22 cellular contexts compared by ENCODE assay signal in the genomic region with DNA sequence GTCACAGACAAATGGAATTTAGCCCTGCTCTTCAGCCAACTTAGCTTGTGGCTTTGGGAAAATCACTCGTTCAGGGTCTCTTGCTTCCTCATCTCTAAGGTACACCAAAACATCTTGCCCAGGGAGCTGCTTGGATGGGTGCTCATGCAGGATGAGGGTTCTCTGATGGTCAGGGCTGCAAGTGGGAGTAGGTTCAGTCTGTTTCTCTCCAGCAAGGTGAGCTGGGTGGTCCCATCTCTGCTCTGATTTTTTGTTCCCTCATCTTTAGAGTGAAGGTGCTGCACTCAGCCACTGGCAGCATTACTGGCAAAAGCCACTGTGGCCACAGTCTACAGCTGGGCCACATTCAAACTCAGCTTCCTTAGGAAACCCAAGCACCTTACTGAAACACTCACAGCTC.
A peak's percentile ranks its signal among the peaks of the same experiment; 100 is the strongest.
DNase-seq lines count a peak whose midpoint lies in the region; ATAC-seq, FAIRE-seq and TF ChIP-seq lines count a peak whose summit lies in the region.
"Had no signal": no experiment of that assay in that cellular context is flagged by ENCODE, and none has a peak within 500 bp of the region (broad histone marks: within the 10 kb centered on the region; RNA-seq: fewer than 3 reads in every experiment).

No MANE protein-coding gene starts in this region.

- no peak overlapping the region for H3K27ac ChIP-seq in BLaER1 treated with 17β-estradiol and CSF1 and Interleukin-3, amounts not matched to agents 10 nM and 100 nM
- H3K27ac ChIP-seq in endodermal cell (ENCODE audit: low read depth, low read length), result no peak overlapping the region

- WGBS in endodermal cell (ENCODE audit: insufficient coverage in 1 of 2, insufficient read length in 1 of 2), 2 experiments, result 82% methylated on average over 1 of the region's 1 CpG; no CpG with 5 or more reads in 1 of the 2 experiments

- H3K27me3 ChIP-seq in BLaER1 treated with 17β-estradiol and CSF1 and Interleukin-3, amounts not matched to agents 10 nM and 100 nM, result no peaks in the 10 kb centered on the region
- no peaks in the 10 kb centered on the region for H3K27me3 ChIP-seq in endodermal cell (ENCODE audit: control insufficient read depth, insufficient read depth, low read length, poor library complexity, severe bottlenecking)

- no peak for ATAC-seq in left ventricle myocardium superior
- ATAC-seq in HG02763 (IDR thresholded peaks at IDR 0.05; ENCODE audit: unreplicated experiment), result no peak

- FAIRE-seq in D721Med (lab: Jason Lieb, UNC), result no peak
- FAIRE-seq: A204.1, G401.6, GM12891, GM19239 had no signal

- intact Hi-C loops in cardiac septum (cut with DNase I), result no loop called here
- intact Hi-C loops in left ventricle myocardium superior (cut with micrococcal nuclease), result no loop called here

- peaks cover 4% of the 10 kb centered on the region for H3K27me3 Mint-ChIP-seq in endodermal cell (ENCODE audit: insufficient read depth)
- H3K27me3 Mint-ChIP-seq: CD4-positive, CD25-positive, alpha-beta regulatory T cell had no signal

- H3K9me3 Mint-ChIP-seq in endodermal cell, result no peaks in the 10 kb centered on the region
- H3K9me3 Mint-ChIP-seq: CD4-positive, alpha-beta memory T cell; CD4-positive, CD25-positive, alpha-beta regulatory T cell; CD8-positive, alpha-beta memory T cell had no signal

- H3K4me2 ChIP-seq in BLaER1 treated with 17β-estradiol and CSF1 and Interleukin-3, amounts not matched to agents 10 nM and 100 nM, result peak overlapping the region in 6 of 11 experiments; percentile 11 to 34 (median 25); a peak in 10 of 22 replicates

- TF ChIP-seq CTCF in endodermal cell (conservative IDR thresholded peaks at IDR 0.05) (no peak), D721Med (IDR thresholded peaks at IDR 0.05; ENCODE audit: insufficient read depth, missing control alignments) (no peak)

- peaks cover 0 to 17% (median 4%) of the 10 kb centered on the region in 11 experiments; a peak in 5 of 22 replicates for H3K9me3 ChIP-seq in BLaER1 treated with 17β-estradiol and CSF1 and Interleukin-3, amounts not matched to agents 10 nM and 100 nM (replicated peaks in 1 of 11)
- no peaks in the 10 kb centered on the region for H3K9me3 ChIP-seq in endodermal cell (ENCODE audit: control insufficient read depth, low read length)
- H3K9me3 ChIP-seq: BE2C had no signal

- H3K4me1 ChIP-seq in BLaER1 treated with 17β-estradiol and CSF1 and Interleukin-3, amounts not matched to agents 10 nM and 100 nM, result peaks cover 0 to 59% (median 17%) of the 10 kb centered on the region in 10 experiments; a peak in 12 of 20 replicates
- peaks cover 6% of the 10 kb centered on the region for H3K4me1 ChIP-seq in endodermal cell (ENCODE audit: control insufficient read depth, insufficient read depth, low read length)
- H3K4me1 ChIP-seq: BE2C had no signal

- peaks cover 9% of the 10 kb centered on the region for H3K4me1 Mint-ChIP-seq in endodermal cell
- H3K4me1 Mint-ChIP-seq: CD14-positive monocyte; CD4-positive, alpha-beta memory T cell; CD4-positive, CD25-positive, alpha-beta regulatory T cell; CD8-positive, alpha-beta memory T cell had no signal

- H3K9ac ChIP-seq in BLaER1 treated with 17β-estradiol and CSF1 and Interleukin-3, amounts not matched to agents 10 nM and 100 nM, result no peak overlapping the region
- no peak overlapping the region for H3K9ac ChIP-seq in endodermal cell (ENCODE audit: extremely low read depth, low read length, poor library complexity, severe bottlenecking)

- no peaks in the 10 kb centered on the region for H4K20me1 ChIP-seq in BLaER1 treated with 17β-estradiol and CSF1 and Interleukin-3, amounts not matched to agents 10 nM and 100 nM

- H3K36me3 Mint-ChIP-seq in endodermal cell (ENCODE audit: low read depth), result no peaks in the 10 kb centered on the region
- H3K36me3 Mint-ChIP-seq: CD14-positive monocyte; CD4-positive, alpha-beta memory T cell; CD4-positive, CD25-positive, alpha-beta regulatory T cell; CD8-positive, alpha-beta memory T cell had no signal

- no peaks in the 10 kb centered on the region for H3K36me3 ChIP-seq in BLaER1 treated with 17β-estradiol and CSF1 and Interleukin-3, amounts not matched to agents 10 nM and 100 nM
- H3K36me3 ChIP-seq in endodermal cell (ENCODE audit: control insufficient read depth, insufficient read depth, low read length), result no peaks in the 10 kb centered on the region
- H3K36me3 ChIP-seq: BE2C had no signal

- H3K27ac Mint-ChIP-seq in endodermal cell, result no peak overlapping the region
- H3K27ac Mint-ChIP-seq: CD4-positive, alpha-beta memory T cell had no signal

- DNase-seq in cardiac septum (ENCODE audit: low spot score) (peak; percentile 29), left ventricle myocardium superior (no peak), endodermal cell (peak; percentile 35), D721Med (ENCODE audit: insufficient read length, low spot score) (no peak), NCI-H226 (no peak)
- DNase-seq: 8988T; ACHN; BE2C; C1 segment of cervical spinal cord; CD4-positive, alpha-beta memory T cell; CD4-positive, CD25-positive, alpha-beta regulatory T cell; CD8-positive, alpha-beta memory T cell; COR-L47; DMS79 treated with DMSO at 0.1 percent for 48 hours; GF-D8 had no signal

- H3K4me3 ChIP-seq in BLaER1 treated with 17β-estradiol and CSF1 and Interleukin-3, amounts not matched to agents 10 nM and 100 nM, result no peak overlapping the region
- no peak overlapping the region for H3K4me3 ChIP-seq in endodermal cell (ENCODE audit: low read length)

- H3K4me3 Mint-ChIP-seq in endodermal cell, result no peak overlapping the region
- H3K4me3 Mint-ChIP-seq: CD14-positive monocyte; CD4-positive, alpha-beta memory T cell; CD4-positive, CD25-positive, alpha-beta regulatory T cell; CD8-positive, alpha-beta memory T cell had no signal

Comparison
In these comparisons a context has a peak if more than half of its experiments do, and no peak if none do; other contexts are left out.
1. DNase-seq: peak in cardiac septum (single experiment) and endodermal cell (single experiment); none in left ventricle myocardium superior (single experiment), D721Med (single experiment) and NCI-H226 (single experiment).